1 cellular context compared by ENCODE assay signal in the genomic region with DNA sequence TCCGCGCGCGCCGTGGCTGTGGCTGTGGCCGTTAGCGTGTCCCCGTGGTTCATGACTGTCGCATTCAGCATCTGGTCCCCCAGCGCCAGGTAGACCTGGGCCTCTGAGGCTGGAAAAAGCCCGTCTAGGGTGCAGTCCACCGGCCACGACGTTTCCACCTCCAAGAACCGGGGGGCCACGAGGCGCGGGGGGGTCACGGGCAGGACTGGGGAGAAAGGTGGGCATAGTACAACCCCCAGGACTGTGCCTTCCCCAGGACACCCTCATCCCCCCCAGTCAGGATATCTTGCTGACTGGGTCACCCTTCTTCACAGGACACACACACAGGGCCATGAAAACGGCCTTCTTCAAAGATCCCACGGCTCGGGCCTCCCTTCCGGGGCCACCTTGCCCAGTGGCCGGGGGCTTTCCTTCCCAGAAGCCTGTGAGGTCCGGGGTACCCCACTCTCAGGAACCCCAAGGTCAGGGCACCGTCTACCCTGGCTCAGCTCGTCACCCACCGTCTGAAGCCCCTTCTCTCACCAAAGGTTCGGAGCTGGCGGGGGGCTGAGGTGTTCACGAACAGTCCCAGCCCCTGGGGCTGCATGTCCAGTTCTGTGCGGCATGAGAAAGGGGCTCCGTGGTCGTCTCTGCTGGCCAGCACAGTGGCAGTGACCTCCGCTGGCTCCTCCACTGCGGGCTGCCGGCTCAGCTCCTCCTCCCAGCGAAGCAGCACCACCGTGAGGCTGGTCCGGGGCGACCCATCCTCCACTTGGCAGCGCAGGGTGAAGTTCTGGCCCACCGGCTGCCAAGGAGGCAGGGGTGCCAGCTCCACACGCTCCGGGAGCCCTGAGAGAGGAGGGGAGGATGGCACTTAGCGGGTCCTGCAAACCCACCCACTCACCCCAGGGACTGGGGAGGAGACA.
TF ChIP-seq lines count a peak whose summit lies in the region.

No MANE protein-coding gene starts in this region.

TF ChIP-seq in HepG2, 621 proteins besides CTCF, POLR2A, EP300 and RAD21 (continued from another document and continues in another):
- TF ChIP-seq, protein P1, sequence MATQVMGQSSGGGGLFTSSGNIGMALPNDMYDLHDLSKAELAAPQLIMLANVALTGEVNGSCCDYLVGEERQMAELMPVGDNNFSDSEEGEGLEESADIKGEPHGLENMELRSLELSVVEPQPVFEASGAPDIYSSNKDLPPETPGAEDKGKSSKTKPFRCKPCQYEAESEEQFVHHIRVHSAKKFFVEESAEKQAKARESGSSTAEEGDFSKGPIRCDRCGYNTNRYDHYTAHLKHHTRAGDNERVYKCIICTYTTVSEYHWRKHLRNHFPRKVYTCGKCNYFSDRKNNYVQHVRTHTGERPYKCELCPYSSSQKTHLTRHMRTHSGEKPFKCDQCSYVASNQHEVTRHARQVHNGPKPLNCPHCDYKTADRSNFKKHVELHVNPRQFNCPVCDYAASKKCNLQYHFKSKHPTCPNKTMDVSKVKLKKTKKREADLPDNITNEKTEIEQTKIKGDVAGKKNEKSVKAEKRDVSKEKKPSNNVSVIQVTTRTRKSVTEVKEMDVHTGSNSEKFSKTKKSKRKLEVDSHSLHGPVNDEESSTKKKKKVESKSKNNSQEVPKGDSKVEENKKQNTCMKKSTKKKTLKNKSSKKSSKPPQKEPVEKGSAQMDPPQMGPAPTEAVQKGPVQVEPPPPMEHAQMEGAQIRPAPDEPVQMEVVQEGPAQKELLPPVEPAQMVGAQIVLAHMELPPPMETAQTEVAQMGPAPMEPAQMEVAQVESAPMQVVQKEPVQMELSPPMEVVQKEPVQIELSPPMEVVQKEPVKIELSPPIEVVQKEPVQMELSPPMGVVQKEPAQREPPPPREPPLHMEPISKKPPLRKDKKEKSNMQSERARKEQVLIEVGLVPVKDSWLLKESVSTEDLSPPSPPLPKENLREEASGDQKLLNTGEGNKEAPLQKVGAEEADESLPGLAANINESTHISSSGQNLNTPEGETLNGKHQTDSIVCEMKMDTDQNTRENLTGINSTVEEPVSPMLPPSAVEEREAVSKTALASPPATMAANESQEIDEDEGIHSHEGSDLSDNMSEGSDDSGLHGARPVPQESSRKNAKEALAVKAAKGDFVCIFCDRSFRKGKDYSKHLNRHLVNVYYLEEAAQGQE (IDR thresholded peaks at IDR 0.05; ENCODE audit: borderline replicate concordance in 1 of 2, low read depth in 1 of 2, low read length in 2 of 2) = no peak
- TF ChIP-seq, protein P2, sequence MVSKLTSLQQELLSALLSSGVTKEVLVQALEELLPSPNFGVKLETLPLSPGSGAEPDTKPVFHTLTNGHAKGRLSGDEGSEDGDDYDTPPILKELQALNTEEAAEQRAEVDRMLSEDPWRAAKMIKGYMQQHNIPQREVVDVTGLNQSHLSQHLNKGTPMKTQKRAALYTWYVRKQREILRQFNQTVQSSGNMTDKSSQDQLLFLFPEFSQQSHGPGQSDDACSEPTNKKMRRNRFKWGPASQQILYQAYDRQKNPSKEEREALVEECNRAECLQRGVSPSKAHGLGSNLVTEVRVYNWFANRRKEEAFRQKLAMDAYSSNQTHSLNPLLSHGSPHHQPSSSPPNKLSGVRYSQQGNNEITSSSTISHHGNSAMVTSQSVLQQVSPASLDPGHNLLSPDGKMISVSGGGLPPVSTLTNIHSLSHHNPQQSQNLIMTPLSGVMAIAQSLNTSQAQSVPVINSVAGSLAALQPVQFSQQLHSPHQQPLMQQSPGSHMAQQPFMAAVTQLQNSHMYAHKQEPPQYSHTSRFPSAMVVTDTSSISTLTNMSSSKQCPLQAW (CRISPR knock-in tag; IDR thresholded peaks at IDR 0.05) = no peak
- TF ChIP-seq ZKSCAN1 (IDR thresholded peaks at IDR 0.05; ENCODE audit: low read length) (no peak), ELF1 (CRISPR knock-in tag; IDR thresholded peaks at IDR 0.05) (0 out of 2 replicates have a peak, but pooled peaks have one; percentile 16), HDAC1 (CRISPR knock-in tag; IDR thresholded peaks at IDR 0.05) (peak; percentile 33; the same call in 1 of the 2 replicates), SP1 (IDR thresholded peaks at IDR 0.05) (no peak), SP1 (CRISPR knock-in tag; IDR thresholded peaks at IDR 0.05) (0 out of 2 replicates have a peak, but pooled peaks have one; percentile 46), SRSF1 (optimal IDR thresholded peaks at IDR 0.05; ENCODE audit: low read depth, low read length) (peak; percentile 68), MED1 (CRISPR knock-in tag; IDR thresholded peaks at IDR 0.05) (peak; percentile 43; the same call in 1 of the 2 replicates), ARNT (IDR thresholded peaks at IDR 0.05) (no peak), SPEN (CRISPR knock-in tag; IDR thresholded peaks at IDR 0.05; ENCODE audit: low read depth) (peak; percentile 5; the same call in 1 of the 2 replicates), CBX5 (CRISPR knock-in tag; IDR thresholded peaks at IDR 0.05; ENCODE audit: borderline replicate concordance) (peak; percentile 34; the same call in 1 of the 2 replicates), BCL6 (CRISPR knock-in tag; IDR thresholded peaks at IDR 0.05) (0 out of 2 replicates have a peak, but pooled peaks have one; percentile 32), HDAC2 (CRISPR knock-in tag; IDR thresholded peaks at IDR 0.05) (peak; percentile 60; the same call in 1 of the 2 replicates), ZSCAN30 (CRISPR knock-in tag; IDR thresholded peaks at IDR 0.05) (no peak), ZNF234 (CRISPR knock-in tag; conservative IDR thresholded peaks at IDR 0.05) (0 out of 2 replicates have a peak, but pooled peaks have one; percentile 68), FOSL2 (CRISPR knock-in tag; IDR thresholded peaks at IDR 0.05) (0 out of 2 replicates have a peak, but pooled peaks have one; percentile 4), RBM39 (IDR thresholded peaks at IDR 0.05; ENCODE audit: low read depth, low read length, poor library complexity, severe bottlenecking) (peak; percentile 24), ZNF354B (CRISPR knock-in tag; IDR thresholded peaks at IDR 0.05) (no peak), THAP11 (CRISPR knock-in tag; IDR thresholded peaks at IDR 0.05) (peak; percentile 30; the same call in 1 of the 2 replicates), SMAD1 (CRISPR knock-in tag; IDR thresholded peaks at IDR 0.05; ENCODE audit: borderline replicate concordance, low read depth) (no peak), FOXA3 (CRISPR knock-in tag; IDR thresholded peaks at IDR 0.05) (0 out of 2 replicates have a peak, but pooled peaks have one; percentile 12), ZFP41 (CRISPR knock-in tag; IDR thresholded peaks at IDR 0.05; ENCODE audit: borderline replicate concordance) (peak; percentile 26; the same call in 1 of the 2 replicates), ZNF788 (CRISPR knock-in tag; IDR thresholded peaks at IDR 0.05; ENCODE audit: borderline replicate concordance) (0 out of 2 replicates have a peak, but pooled peaks have one; percentile 4), ZNF672 (CRISPR knock-in tag; IDR thresholded peaks at IDR 0.05) (0 out of 2 replicates have a peak, but pooled peaks have one; percentile 46), NR2F6 (IDR thresholded peaks at IDR 0.05) (no peak), NR2F6 (CRISPR knock-in tag; IDR thresholded peaks at IDR 0.05) (peak; percentile 51; the same call in 1 of the 2 replicates), ZKSCAN5 (CRISPR knock-in tag; IDR thresholded peaks at IDR 0.05) (peak; percentile 10; the same call in 1 of the 2 replicates), RFX5 (IDR thresholded peaks at IDR 0.05; ENCODE audit: low read depth, low read length) (no peak), SP5 (CRISPR knock-in tag; IDR thresholded peaks at IDR 0.05; ENCODE audit: borderline replicate concordance, low read depth) (0 out of 2 replicates have a peak, but pooled peaks have one; percentile 3), HOXA5 (CRISPR knock-in tag; IDR thresholded peaks at IDR 0.05) (no peak), GLI4 (CRISPR knock-in tag; IDR thresholded peaks at IDR 0.05; ENCODE audit: borderline replicate concordance) (no peak), PPARG (CRISPR knock-in tag; conservative IDR thresholded peaks at IDR 0.05) (0 out of 2 replicates have a peak, but pooled peaks have one; percentile 21), RXRA (CRISPR knock-in tag; IDR thresholded peaks at IDR 0.05) (peak; percentile 55; the same call in 1 of the 2 replicates), ZNF225 (CRISPR knock-in tag; IDR thresholded peaks at IDR 0.05) (peak; percentile 57; the same call in 1 of the 2 replicates)
- TF ChIP-seq, protein P3, sequence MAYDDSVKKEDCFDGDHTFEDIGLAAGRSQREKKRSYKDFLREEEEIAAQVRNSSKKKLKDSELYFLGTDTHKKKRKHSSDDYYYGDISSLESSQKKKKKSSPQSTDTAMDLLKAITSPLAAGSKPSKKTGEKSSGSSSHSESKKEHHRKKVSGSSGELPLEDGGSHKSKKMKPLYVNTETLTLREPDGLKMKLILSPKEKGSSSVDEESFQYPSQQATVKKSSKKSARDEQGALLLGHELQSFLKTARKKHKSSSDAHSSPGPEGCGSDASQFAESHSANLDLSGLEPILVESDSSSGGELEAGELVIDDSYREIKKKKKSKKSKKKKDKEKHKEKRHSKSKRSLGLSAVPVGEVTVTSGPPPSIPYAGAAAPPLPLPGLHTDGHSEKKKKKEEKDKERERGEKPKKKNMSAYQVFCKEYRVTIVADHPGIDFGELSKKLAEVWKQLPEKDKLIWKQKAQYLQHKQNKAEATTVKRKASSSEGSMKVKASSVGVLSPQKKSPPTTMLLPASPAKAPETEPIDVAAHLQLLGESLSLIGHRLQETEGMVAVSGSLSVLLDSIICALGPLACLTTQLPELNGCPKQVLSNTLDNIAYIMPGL (CRISPR knock-in tag; IDR thresholded peaks at IDR 0.05; ENCODE audit: borderline replicate concordance in 1 of 2, low read depth in 1 of 2) = peak; percentile 35 to 67
- TF ChIP-seq, protein P4, sequence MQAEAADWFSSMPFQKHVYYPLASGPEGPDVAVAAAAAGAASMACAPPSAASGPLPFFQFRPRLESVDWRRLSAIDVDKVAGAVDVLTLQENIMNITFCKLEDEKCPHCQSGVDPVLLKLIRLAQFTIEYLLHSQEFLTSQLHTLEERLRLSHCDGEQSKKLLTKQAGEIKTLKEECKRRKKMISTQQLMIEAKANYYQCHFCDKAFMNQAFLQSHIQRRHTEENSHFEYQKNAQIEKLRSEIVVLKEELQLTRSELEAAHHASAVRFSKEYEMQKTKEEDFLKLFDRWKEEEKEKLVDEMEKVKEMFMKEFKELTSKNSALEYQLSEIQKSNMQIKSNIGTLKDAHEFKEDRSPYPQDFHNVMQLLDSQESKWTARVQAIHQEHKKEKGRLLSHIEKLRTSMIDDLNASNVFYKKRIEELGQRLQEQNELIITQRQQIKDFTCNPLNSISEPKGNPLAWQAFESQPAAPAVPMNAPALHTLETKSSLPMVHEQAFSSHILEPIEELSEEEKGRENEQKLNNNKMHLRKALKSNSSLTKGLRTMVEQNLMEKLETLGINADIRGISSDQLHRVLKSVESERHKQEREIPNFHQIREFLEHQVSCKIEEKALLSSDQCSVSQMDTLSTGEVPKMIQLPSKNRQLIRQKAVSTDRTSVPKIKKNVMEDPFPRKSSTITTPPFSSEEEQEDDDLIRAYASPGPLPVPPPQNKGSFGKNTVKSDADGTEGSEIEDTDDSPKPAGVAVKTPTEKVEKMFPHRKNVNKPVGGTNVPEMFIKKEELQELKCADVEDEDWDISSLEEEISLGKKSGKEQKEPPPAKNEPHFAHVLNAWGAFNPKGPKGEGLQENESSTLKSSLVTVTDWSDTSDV (CRISPR knock-in tag; IDR thresholded peaks at IDR 0.05) = 0 out of 2 replicates have a peak, but pooled peaks have one; percentile 14
- TF ChIP-seq, protein P5, sequence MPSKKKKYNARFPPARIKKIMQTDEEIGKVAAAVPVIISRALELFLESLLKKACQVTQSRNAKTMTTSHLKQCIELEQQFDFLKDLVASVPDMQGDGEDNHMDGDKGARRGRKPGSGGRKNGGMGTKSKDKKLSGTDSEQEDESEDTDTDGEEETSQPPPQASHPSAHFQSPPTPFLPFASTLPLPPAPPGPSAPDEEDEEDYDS (CRISPR knock-in tag; IDR thresholded peaks at IDR 0.05) = 0 out of 2 replicates have a peak, but pooled peaks have one; percentile 11
- TF ChIP-seq, protein P6, sequence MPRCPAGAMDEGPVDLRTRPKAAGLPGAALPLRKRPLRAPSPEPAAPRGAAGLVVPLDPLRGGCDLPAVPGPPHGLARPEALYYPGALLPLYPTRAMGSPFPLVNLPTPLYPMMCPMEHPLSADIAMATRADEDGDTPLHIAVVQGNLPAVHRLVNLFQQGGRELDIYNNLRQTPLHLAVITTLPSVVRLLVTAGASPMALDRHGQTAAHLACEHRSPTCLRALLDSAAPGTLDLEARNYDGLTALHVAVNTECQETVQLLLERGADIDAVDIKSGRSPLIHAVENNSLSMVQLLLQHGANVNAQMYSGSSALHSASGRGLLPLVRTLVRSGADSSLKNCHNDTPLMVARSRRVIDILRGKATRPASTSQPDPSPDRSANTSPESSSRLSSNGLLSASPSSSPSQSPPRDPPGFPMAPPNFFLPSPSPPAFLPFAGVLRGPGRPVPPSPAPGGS (CRISPR knock-in tag; IDR thresholded peaks at IDR 0.05) = no peak
- TF ChIP-seq, protein P7, sequence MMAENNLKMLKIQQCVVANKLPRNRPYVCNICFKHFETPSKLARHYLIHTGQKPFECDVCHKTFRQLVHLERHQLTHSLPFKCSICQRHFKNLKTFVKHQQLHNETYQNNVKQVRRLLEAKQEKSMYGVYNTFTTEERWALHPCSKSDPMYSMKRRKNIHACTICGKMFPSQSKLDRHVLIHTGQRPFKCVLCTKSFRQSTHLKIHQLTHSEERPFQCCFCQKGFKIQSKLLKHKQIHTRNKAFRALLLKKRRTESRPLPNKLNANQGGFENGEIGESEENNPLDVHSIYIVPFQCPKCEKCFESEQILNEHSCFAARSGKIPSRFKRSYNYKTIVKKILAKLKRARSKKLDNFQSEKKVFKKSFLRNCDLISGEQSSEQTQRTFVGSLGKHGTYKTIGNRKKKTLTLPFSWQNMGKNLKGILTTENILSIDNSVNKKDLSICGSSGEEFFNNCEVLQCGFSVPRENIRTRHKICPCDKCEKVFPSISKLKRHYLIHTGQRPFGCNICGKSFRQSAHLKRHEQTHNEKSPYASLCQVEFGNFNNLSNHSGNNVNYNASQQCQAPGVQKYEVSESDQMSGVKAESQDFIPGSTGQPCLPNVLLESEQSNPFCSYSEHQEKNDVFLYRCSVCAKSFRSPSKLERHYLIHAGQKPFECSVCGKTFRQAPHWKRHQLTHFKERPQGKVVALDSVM (CRISPR knock-in tag; IDR thresholded peaks at IDR 0.05) = peak; percentile 47; the same call in 1 of the 2 replicates
- TF ChIP-seq, protein P8, sequence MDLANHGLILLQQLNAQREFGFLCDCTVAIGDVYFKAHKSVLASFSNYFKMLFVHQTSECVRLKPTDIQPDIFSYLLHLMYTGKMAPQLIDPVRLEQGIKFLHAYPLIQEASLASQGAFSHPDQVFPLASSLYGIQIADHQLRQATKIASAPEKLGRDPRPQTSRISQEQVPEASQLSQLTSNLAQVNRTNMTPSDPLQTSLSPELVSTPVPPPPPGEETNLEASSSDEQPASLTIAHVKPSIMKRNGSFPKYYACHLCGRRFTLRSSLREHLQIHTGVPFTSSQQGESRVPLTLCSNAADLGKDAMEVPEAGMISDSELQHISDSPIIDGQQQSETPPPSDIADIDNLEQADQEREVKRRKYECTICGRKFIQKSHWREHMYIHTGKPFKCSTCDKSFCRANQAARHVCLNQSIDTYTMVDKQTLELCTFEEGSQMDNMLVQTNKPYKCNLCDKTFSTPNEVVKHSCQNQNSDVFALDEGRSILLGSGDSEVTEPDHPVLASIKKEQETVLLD (CRISPR knock-in tag; IDR thresholded peaks at IDR 0.05; ENCODE audit: low read depth) = 0 out of 2 replicates have a peak, but pooled peaks have one; percentile 45
- TF ChIP-seq, protein P9, sequence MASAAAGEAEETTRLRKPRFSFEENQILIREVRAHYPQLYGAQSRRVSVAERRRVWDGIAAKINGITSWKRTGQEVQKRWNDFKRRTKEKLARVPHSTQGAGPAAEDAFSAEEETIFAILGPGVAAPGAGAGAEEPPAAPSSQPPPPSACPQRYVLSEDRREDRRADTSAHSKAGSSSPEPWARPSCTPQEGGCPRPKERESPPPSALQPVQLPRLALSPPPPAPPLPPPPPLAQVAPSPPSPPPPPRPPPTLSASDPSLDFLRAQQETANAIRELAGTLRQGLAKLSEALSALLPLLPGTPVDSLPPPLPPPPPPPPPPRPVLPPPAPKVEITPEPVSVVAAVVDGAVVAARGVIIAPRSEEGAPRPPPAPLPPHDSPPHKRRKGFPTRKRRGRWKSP (CRISPR knock-in tag; IDR thresholded peaks at IDR 0.05) = no peak
